Comparison of ENCODE assay signal across 8 cellular contexts in the genomic region with DNA sequence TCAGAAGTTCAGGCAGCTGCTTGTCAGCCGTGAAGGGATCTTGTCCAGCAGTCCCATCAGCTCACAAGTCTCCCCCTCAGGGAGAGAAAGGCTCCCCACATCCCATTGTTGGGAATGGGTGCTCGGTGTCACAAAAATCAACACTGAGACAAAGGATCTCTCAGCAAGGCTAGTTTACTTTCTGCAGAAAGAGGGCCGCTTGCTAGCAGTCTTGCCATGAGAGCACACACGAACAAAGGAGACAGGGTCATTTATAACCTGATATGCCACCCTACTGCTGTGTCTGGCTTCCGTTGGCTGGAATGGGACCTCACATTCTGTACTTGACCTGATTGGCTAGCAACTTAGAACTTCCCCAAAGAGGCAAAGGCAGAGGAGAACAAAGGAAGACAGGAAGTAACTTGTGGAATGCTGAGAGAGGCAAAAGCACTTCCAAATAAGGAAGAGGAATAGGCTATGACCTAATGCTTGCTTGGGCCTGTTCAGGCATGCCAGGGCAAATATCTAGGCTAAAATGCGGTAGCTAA. TPM values are rescaled to one million over a fixed set of nuclear protein-coding genes. Genes with fewer than 3 reads are reported as not detected.
DNase-seq lines count a peak whose midpoint lies in the region; ATAC-seq and TF ChIP-seq lines count a peak whose summit lies in the region.

No MANE protein-coding gene starts in this region.

- POLR2A ChIA-PET in A673 (lab: Charles Lee; ENCODE audit: low non-redundant PET) = interaction anchor here (0.7 kb wide), 1 partner anchor 256 kb away, joined by 4 read pairs; no protein-coding TSS in a partner anchor

- H2AFZ ChIP-seq in fibroblast of lung (ENCODE audit: low read length) (peak overlapping the region; percentile 2), osteoblast (ENCODE audit: low read length) (peak overlapping the region; percentile 81)

- TF ChIP-seq CTCF in A673 (conservative IDR thresholded peaks at IDR 0.05; ENCODE audit: low read depth, low read length) = no peak
- TF ChIP-seq CTCF in fibroblast of lung (conservative IDR thresholded peaks at IDR 0.05 in 1 of 2, IDR thresholded peaks at IDR 0.05 in 1 of 2; ENCODE audit: low read depth in 1 of 2, low read length in 2 of 2) = no peak
- no peak for TF ChIP-seq CTCF in osteoblast (IDR thresholded peaks at IDR 0.05; ENCODE audit: extremely low read depth, low read depth, low read length)

- H4K20me1 ChIP-seq in fibroblast of lung (ENCODE audit: control insufficient read depth, extremely low read depth, insufficient read depth, low read length) (no peaks in the 10 kb centered on the region), osteoblast (ENCODE audit: insufficient read depth, low read length) (no peaks in the 10 kb centered on the region)

- no peak overlapping the region for H3K4me3 ChIP-seq in A673 (ENCODE audit: low read depth, low read length, poor library complexity, severe bottlenecking)
- peak overlapping the region in 2 of 4 experiments; percentile 32 to 50 for H3K4me3 ChIP-seq in fibroblast of lung (replicated peaks in 1 of 4; ENCODE audit: control extremely low read depth in 1 of 4, insufficient read depth in 1 of 4, low read depth in 3 of 4, low read length in 4 of 4)
- no peak overlapping the region for H3K4me3 ChIP-seq in osteoblast (ENCODE audit: insufficient read depth, low read length)

- H3K4me2 ChIP-seq in fibroblast of lung (ENCODE audit: extremely low read depth, insufficient read depth, low read length) (no peak overlapping the region), osteoblast (ENCODE audit: insufficient read depth, low read length) (no peak overlapping the region)

- CTCF ChIA-PET in A673 (lab: Charles Lee) = no interaction called here

- peaks cover 23% of the 10 kb centered on the region for H3K4me1 ChIP-seq in A673 (ENCODE audit: insufficient read depth, low read length, poor library complexity, severe bottlenecking)
- H3K4me1 ChIP-seq in fibroblast of lung (ENCODE audit: control insufficient read depth, extremely low read depth, insufficient read depth, low read length) = peaks cover 6% of the 10 kb centered on the region
- H3K4me1 ChIP-seq in osteoblast (ENCODE audit: insufficient read depth, low read length) = peaks cover 18% of the 10 kb centered on the region

- no peaks in the 10 kb centered on the region for H3K36me3 ChIP-seq in A673 (ENCODE audit: insufficient read depth, low read length, poor library complexity, severe bottlenecking)
- no peaks in the 10 kb centered on the region for H3K36me3 ChIP-seq in fibroblast of lung (ENCODE audit: control insufficient read depth, insufficient read depth, low read length)
- no peaks in the 10 kb centered on the region for H3K36me3 ChIP-seq in osteoblast (ENCODE audit: insufficient read depth, low read length)

- no peaks in the 10 kb centered on the region for H3K79me2 ChIP-seq in fibroblast of lung (ENCODE audit: control insufficient read depth, insufficient read depth, low read length)
- no peaks in the 10 kb centered on the region for H3K79me2 ChIP-seq in osteoblast (ENCODE audit: insufficient read depth, low read length)

- H3K27me3 ChIP-seq in A673 (replicated peaks; ENCODE audit: insufficient read depth, low read depth, low read length, poor library complexity) = no peaks in the 10 kb centered on the region
- H3K27me3 ChIP-seq in fibroblast of lung (ENCODE audit: control insufficient read depth, insufficient read depth, low read length) = no peaks in the 10 kb centered on the region
- H3K27me3 ChIP-seq in osteoblast (ENCODE audit: insufficient read depth, low read length) = peaks cover 13% of the 10 kb centered on the region

- no peak for ATAC-seq in HG03342 (IDR thresholded peaks at IDR 0.05; ENCODE audit: unreplicated experiment)

- no TSS peak for BruUV-seq in A673 (replicated peaks; lab: Mats Ljungman, UMichigan)

- peak; percentile 92 for DNase-seq in A673 (ENCODE audit: low spot score)
- peak; percentile 44 for DNase-seq in HS-5 (ENCODE audit: low read depth)
- peak; percentile 75 for DNase-seq in SHP77 treated with DMSO at 0.1 percent for 48 hours (lab: John Stamatoyannopoulos, UW)
- DNase-seq in fibroblast of lung (ENCODE audit: low read depth in 2 of 2) = peak; percentile 96 to 100
- no peak for DNase-seq in osteoblast (ENCODE audit: insufficient read length, low spot score, missing footprints)
- no peak for DNase-seq in NCI-H524 (lab: John Stamatoyannopoulos, UW)
- no peak for DNase-seq in central memory CD4-positive, alpha-beta T cell

- H3K9ac ChIP-seq in fibroblast of lung (ENCODE audit: insufficient read depth, low read length) = no peak overlapping the region

- intact Hi-C loops in A673 (cut with micrococcal nuclease; ENCODE audit: unreplicated experiment) = no loop called here

- H3K9me3 ChIP-seq in A673 (ENCODE audit: low read depth, low read length, poor library complexity, severe bottlenecking) (no peaks in the 10 kb centered on the region), fibroblast of lung (ENCODE audit: control insufficient read depth, insufficient read depth, low read depth, low read length) (no peaks in the 10 kb centered on the region), osteoblast (ENCODE audit: low read depth, low read length) (no peaks in the 10 kb centered on the region)

- H3K27ac ChIP-seq in A673 (ENCODE audit: low read depth, low read length, poor library complexity, severe bottlenecking) (peak overlapping the region; percentile 92), fibroblast of lung (ENCODE audit: insufficient read depth, low read length) (peak overlapping the region; percentile 83), osteoblast (ENCODE audit: low read depth, low read length) (peak overlapping the region; percentile 75)

RNA-seq across cellular contexts. Expression of gene IGFL3, which starts 8.7 kb away (rescaled TPM):
- not detected in 2 replicates for total RNA-seq in A673 (2021)
- not detected in 2 replicates for total RNA-seq in fibroblast of lung
- not detected in 2 replicates for polyA plus RNA-seq in fibroblast of lung
- not detected in 2 replicates for polyA plus RNA-seq in fibroblast of lung (2012)
- polyA minus RNA-seq in fibroblast of lung (ENCODE audit: low replicate concordance) = not detected in 2 replicates
- not detected in 2 replicates for total RNA-seq in osteoblast

RNA-seq across cellular contexts. Expression of gene IGFL2, which starts 14.9 kb away (rescaled TPM):
- total RNA-seq in A673 (2021) (0.45 and 0.59 TPM in 2 replicates), fibroblast of lung (not detected in 2 replicates), osteoblast (not detected in 2 replicates)
- polyA plus RNA-seq in fibroblast of lung = not detected in 2 replicates
- not detected in 2 replicates for polyA plus RNA-seq in fibroblast of lung (2012)
- polyA minus RNA-seq in fibroblast of lung (ENCODE audit: low replicate concordance) = not detected in 2 replicates

Comparison
In these comparisons a context has a peak if more than half of its experiments do, and no peak if none do; other contexts are left out.
1. DNase-seq: peak in A673 (single experiment), HS-5 (single experiment), SHP77 treated with DMSO at 0.1 percent for 48 hours (single experiment) and fibroblast of lung (2 of 2); none in osteoblast (single experiment), NCI-H524 (0 of 2) and central memory CD4-positive, alpha-beta T cell (single experiment).
2. Peak in every context shown above with its lines, with median percentiles within 50 percentile points of each other: H3K27ac ChIP-seq.